In the genomic region with DNA sequence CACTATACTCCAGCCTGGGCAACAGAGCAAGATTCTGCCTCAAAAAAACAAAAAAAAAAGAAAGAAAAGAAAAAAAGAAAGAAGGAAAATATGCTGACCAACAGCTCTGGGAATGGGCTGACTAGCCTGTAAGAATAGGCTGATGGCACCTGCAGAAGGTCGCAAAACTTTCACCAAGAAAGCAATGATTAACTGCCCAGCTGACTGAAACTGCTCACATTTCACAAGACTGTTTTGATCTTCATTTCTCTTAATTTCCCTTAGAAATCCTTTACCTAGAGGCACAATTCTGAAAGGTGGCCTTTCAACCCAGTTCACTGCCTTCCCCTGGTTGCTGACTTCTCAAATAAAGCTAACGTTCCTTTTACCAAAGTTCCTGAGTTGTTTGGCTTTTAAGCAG, we compare ENCODE assay signal across 1 cellular context.
TF ChIP-seq lines count a peak whose summit lies in the region.

No MANE protein-coding gene starts in this region.

TF ChIP-seq in endothelial cell of umbilical vein, 7 proteins besides CTCF, POLR2A, EP300 and RAD21 (continued from another document):
- no peak for TF ChIP-seq FOS (IDR thresholded peaks at IDR 0.05; ENCODE audit: borderline replicate concordance, insufficient read depth, low read length)
